Comparison of ENCODE assay signal across 20 cellular contexts in genomic region chr6:25586927-25587326, GRCh38.
DNase-seq lines count a peak whose midpoint lies in the region; ATAC-seq, FAIRE-seq and TF ChIP-seq lines count a peak whose summit lies in the region.
"Had no signal": no experiment of that assay in that cellular context is flagged by ENCODE, and none has a peak within 500 bp of the region (broad histone marks: within the 10 kb centered on the region; RNA-seq: fewer than 3 reads in every experiment).

No MANE protein-coding gene starts in this region.

- in situ Hi-C loops in HepG2 (cut with HindIII; ENCODE audit: extremely low pct_ligation_motif_present, low pct_unique_long_range_greater_than_20kb): no loop called here

- no peak overlapping the region for H2AFZ ChIP-seq in HepG2 (ENCODE audit: low read length)

- no peaks in the 10 kb centered on the region for H4K20me1 ChIP-seq in HepG2 (ENCODE audit: insufficient read depth, low read length)
- H4K20me1 ChIP-seq: BLaER1 treated with 17β-estradiol and CSF1 and Interleukin-3, amounts not matched to agents 10 nM and 100 nM had no signal

- POLR2A ChIA-PET in HepG2 (lab: Yijun Ruan, JAX): no interaction called here

- no peaks in the 10 kb centered on the region for H3K79me2 ChIP-seq in HepG2 (ENCODE audit: insufficient read depth, low read length)

- ATAC-seq in HepG2 (no peak), right lobe of liver (no peak), GM21360 (IDR thresholded peaks at IDR 0.05; ENCODE audit: unreplicated experiment) (no peak)
- ATAC-seq: A549; CD8-positive, alpha-beta T cell had no signal

- TF ChIP-seq POLR2A in HepG2 (IDR thresholded peaks at IDR 0.05; ENCODE audit: insufficient read depth in 1 of 2, low read depth in 2 of 2, low read length in 2 of 2) (no peak), right lobe of liver (IDR thresholded peaks at IDR 0.05) (no peak), esophagus muscularis mucosa (IDR thresholded peaks at IDR 0.05; ENCODE audit: low read depth) (no peak)

- TF ChIP-seq EP300 in HepG2 (IDR thresholded peaks at IDR 0.05; ENCODE audit: low read depth in 2 of 2, low read length in 2 of 2) (no peak), HepG2 (CRISPR knock-in tag; IDR thresholded peaks at IDR 0.05; ENCODE audit: borderline replicate concordance) (no peak), esophagus muscularis mucosa (IDR thresholded peaks at IDR 0.05) (no peak)

- H3K4me1 ChIP-seq in HepG2 (ENCODE audit: insufficient read depth, low read length): peaks cover 11% of the 10 kb centered on the region
- H3K4me1 ChIP-seq in right lobe of liver: no peaks in the 10 kb centered on the region
- H3K4me1 ChIP-seq in esophagus muscularis mucosa: no peaks in the 10 kb centered on the region
- H3K4me1 ChIP-seq: A549; BLaER1 treated with 17β-estradiol and CSF1 and Interleukin-3, amounts not matched to agents 10 nM and 100 nM; Caco-2 had no signal

- H3K27ac ChIP-seq in HepG2 (ENCODE audit: extremely low read length, insufficient read depth, low read length) (no peak overlapping the region), right lobe of liver (no peak overlapping the region), esophagus muscularis mucosa (replicated peaks in 1 of 4) (no peak overlapping the region)
- H3K27ac ChIP-seq: 22Rv1; A549; BLaER1 treated with 17β-estradiol and CSF1 and Interleukin-3, amounts not matched to agents 10 nM and 100 nM; C4-2B had no signal

- H3K9me3 ChIP-seq in HepG2 (ENCODE audit: low read length) (no peaks in the 10 kb centered on the region), right lobe of liver (no peaks in the 10 kb centered on the region), esophagus muscularis mucosa (no peaks in the 10 kb centered on the region)
- H3K9me3 ChIP-seq: A549, Caco-2 had no signal

- FAIRE-seq in HepG2 (lab: Jason Lieb, UNC): no peak
- FAIRE-seq: A549, D721Med, G401.6, GM12891, GM19239 had no signal

- BruUV-seq in HepG2 (replicated peaks; lab: Mats Ljungman, UMichigan): no TSS peak

- no peak overlapping the region for H3K9ac ChIP-seq in HepG2 (ENCODE audit: insufficient read depth, low read depth, low read length)
- H3K9ac ChIP-seq: BLaER1 treated with 17β-estradiol and CSF1 and Interleukin-3, amounts not matched to agents 10 nM and 100 nM had no signal

- no peak for TF ChIP-seq RAD21 in HepG2 (CRISPR knock-in tag; IDR thresholded peaks at IDR 0.05)

- DNase-seq in HepG2 (ENCODE audit: low spot score): no peak
- DNase-seq in right lobe of liver: no peak
- peak; percentile 14 for DNase-seq in esophagus muscularis mucosa (ENCODE audit: extremely low spot score)
- no peak for DNase-seq in NCI-H82 treated with DMSO at 0.1 percent for 48 hours (lab: John Stamatoyannopoulos, UW; ENCODE audit: unreplicated experiment)
- DNase-seq: AML-193; Caco-2; Calu3; CD4-positive, alpha-beta T cell; CD8-positive, alpha-beta T cell; DMS79 treated with DMSO at 0.1 percent for 48 hours; GF-D8 had no signal

- WGBS in HepG2 (ENCODE audit: low lambda C conversion rate): 78% methylated on average over 3 of the region's 3 CpGs
- 91% methylated on average over 3 of the region's 3 CpGs for WGBS in right lobe of liver (ENCODE audit: insufficient coverage, low coverage, low lambda C conversion rate, missing lambda C conversion rate)
- WGBS in esophagus muscularis mucosa: 91% methylated on average over 3 of the region's 3 CpGs

- no peak overlapping the region for H3K4me2 ChIP-seq in HepG2 (ENCODE audit: low read depth, low read length)
- H3K4me2 ChIP-seq: A549; BLaER1 treated with 17β-estradiol and CSF1 and Interleukin-3, amounts not matched to agents 10 nM and 100 nM had no signal

- H3K27me3 ChIP-seq in HepG2 (ENCODE audit: control insufficient read depth in 1 of 2, insufficient read depth in 2 of 2, low read length in 2 of 2) (no peaks in the 10 kb centered on the region), right lobe of liver (no peaks in the 10 kb centered on the region), esophagus muscularis mucosa (no peaks in the 10 kb centered on the region)
- H3K27me3 ChIP-seq: BLaER1 treated with 17β-estradiol and CSF1 and Interleukin-3, amounts not matched to agents 10 nM and 100 nM had no signal

- CTCF ChIA-PET in HepG2 (lab: Yijun Ruan, JAX; ENCODE audit: low intra/inter-chr PET ratio, low total read pairs): no interaction called here

- intact Hi-C loops in HepG2 (cut with micrococcal nuclease; ENCODE audit: unreplicated experiment): no loop called here
- intact Hi-C loops in right lobe of liver (cut with DNase I): no loop called here
- intact Hi-C loops in esophagus muscularis mucosa (cut with DNase I): no loop called here

- no peak overlapping the region for H3K4me3 ChIP-seq in HepG2 (replicated peaks in 1 of 3; ENCODE audit: insufficient read depth in 1 of 3, low read depth in 2 of 3, low read length in 3 of 3)
- H3K4me3 ChIP-seq in right lobe of liver: no peak overlapping the region
- H3K4me3 ChIP-seq in esophagus muscularis mucosa: no peak overlapping the region
- H3K4me3 ChIP-seq: A549; BLaER1 treated with 17β-estradiol and CSF1 and Interleukin-3, amounts not matched to agents 10 nM and 100 nM had no signal

- TF ChIP-seq CTCF in HepG2 (CRISPR knock-in tag; IDR thresholded peaks at IDR 0.05): no peak
- no peak for TF ChIP-seq CTCF in right lobe of liver (IDR thresholded peaks at IDR 0.05)
- no peak for TF ChIP-seq CTCF in esophagus muscularis mucosa (IDR thresholded peaks at IDR 0.05)

- H3K36me3 ChIP-seq in HepG2 (replicated peaks in 1 of 2; ENCODE audit: control insufficient read depth in 1 of 2, insufficient read depth in 2 of 2, low read length in 2 of 2) (no peaks in the 10 kb centered on the region), right lobe of liver (no peaks in the 10 kb centered on the region), esophagus muscularis mucosa (no peaks in the 10 kb centered on the region)
- H3K36me3 ChIP-seq: BLaER1 treated with 17β-estradiol and CSF1 and Interleukin-3, amounts not matched to agents 10 nM and 100 nM had no signal

TF ChIP-seq in HepG2, 621 proteins besides CTCF, POLR2A, EP300 and RAD21:
- TF ChIP-seq SRSF9 (IDR thresholded peaks at IDR 0.05; ENCODE audit: borderline replicate concordance, insufficient read depth, low read depth, low read length, poor library complexity, severe bottlenecking): no peak
- peak; percentile 96 for TF ChIP-seq HNRNPK (IDR thresholded peaks at IDR 0.05; ENCODE audit: low read depth, low read length, poor library complexity, severe bottlenecking)
- 0 out of 2 replicates have a peak, but pooled peaks have one; percentile 56 for TF ChIP-seq PCBP1 (IDR thresholded peaks at IDR 0.05; ENCODE audit: borderline replicate concordance, low read depth, low read length)
